In genomic region chr19:1478934-1479707, GRCh38 we compare ENCODE assay signal across 1 cellular context.
TF ChIP-seq lines count a peak whose summit lies in the region.

Gene C19orf25, minus strand, starts transcription at chr19:1479215. Its CDS starts 312 bp downstream, at chr19:1478903.

TF ChIP-seq in WTC11, 78 proteins besides CTCF, POLR2A, EP300 and RAD21 (continued from another document):
- 0 out of 2 replicates have a peak, but pooled peaks have one; percentile 14 for TF ChIP-seq ZNF281 (CRISPR knock-in tag; IDR thresholded peaks at IDR 0.05)
- peak; percentile 59; the same call in 1 of the 2 replicates for TF ChIP-seq ESRRA (CRISPR knock-in tag; IDR thresholded peaks at IDR 0.05; ENCODE audit: borderline replicate concordance)
- TF ChIP-seq FOXP1 (CRISPR knock-in tag; IDR thresholded peaks at IDR 0.05; ENCODE audit: borderline replicate concordance) = peak; percentile 34; the same call in 1 of the 2 replicates
- TF ChIP-seq ETV6 (CRISPR knock-in tag; IDR thresholded peaks at IDR 0.05) = peak; percentile 40
- 0 out of 2 replicates have a peak, but pooled peaks have one; percentile 48 for TF ChIP-seq ATF1 (CRISPR knock-in tag; IDR thresholded peaks at IDR 0.05)
- TF ChIP-seq MYBL2 (CRISPR knock-in tag; IDR thresholded peaks at IDR 0.05) = peak; percentile 34; the same call in 1 of the 2 replicates
- TF ChIP-seq FOXP4 (CRISPR knock-in tag; IDR thresholded peaks at IDR 0.05) = no peak
- no peak for TF ChIP-seq RELA (CRISPR knock-in tag; IDR thresholded peaks at IDR 0.05; ENCODE audit: borderline replicate concordance)
- TF ChIP-seq ZMAT4 (CRISPR knock-in tag; IDR thresholded peaks at IDR 0.05) = no peak
- TF ChIP-seq CBFB (CRISPR knock-in tag; IDR thresholded peaks at IDR 0.05; ENCODE audit: low read depth) = no peak
- TF ChIP-seq ELF4 (CRISPR knock-in tag; IDR thresholded peaks at IDR 0.05; ENCODE audit: low read depth) = no peak
